8 cellular contexts compared by ENCODE assay signal in the genomic region with DNA sequence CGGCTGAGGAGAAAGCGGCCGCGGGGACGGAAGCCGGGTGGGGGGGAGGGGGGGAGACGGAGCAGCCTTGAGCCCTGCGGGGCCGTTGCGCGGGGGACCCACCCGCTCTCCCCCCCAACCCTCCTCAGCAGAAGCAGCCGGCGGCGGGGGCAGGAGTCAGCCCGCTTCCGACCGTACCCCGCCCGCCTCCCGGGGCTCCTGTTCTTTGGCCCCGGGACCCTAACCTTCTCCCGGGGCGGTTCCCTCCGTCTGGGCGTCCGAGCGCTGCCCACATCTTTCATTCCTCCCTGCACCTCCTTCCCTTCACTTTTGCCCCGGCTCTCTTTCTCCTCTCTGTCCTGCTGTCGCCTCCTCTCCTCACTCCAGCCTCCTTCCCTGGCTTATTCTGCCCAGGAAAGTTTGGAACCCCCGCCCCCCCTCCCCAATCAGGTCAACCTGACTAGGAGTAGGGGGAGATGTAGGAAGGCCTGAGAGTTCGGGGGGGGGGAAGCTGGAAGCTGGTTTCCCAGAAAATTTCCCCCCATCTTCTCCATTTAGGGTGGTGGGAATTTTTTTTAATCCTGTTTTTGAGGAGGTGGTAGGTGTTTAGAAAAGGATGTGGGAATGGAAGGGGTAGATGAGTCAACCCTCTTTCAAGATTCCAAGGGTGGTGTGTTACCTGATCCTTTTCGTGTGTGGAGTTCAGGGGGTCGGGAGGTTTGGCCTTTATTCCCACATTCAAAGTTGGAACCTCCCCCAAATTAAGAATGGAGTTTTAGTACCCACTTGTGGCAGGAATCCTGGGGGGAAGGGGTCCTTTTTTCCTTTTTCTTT. TPM values are rescaled to one million over a fixed set of nuclear protein-coding genes. Genes with fewer than 3 reads are reported as not detected.
A peak's percentile ranks its signal among the peaks of the same experiment; 100 is the strongest.
DNase-seq lines count a peak whose midpoint lies in the region; TF ChIP-seq lines count a peak whose summit lies in the region.

No MANE protein-coding gene starts in this region.

- peaks cover 70% of the 10 kb centered on the region for H3K4me1 Mint-ChIP-seq in activated naive CD4-positive, alpha-beta T cell treated with anti-CD3 and anti-CD28 coated beads, Interleukin-2, amount 50 U/mL, for 24 hours

- DNase-seq in activated naive CD4-positive, alpha-beta T cell treated with Interleukin-2 at 50 U/mL for 16 hours = no peak
- no peak for DNase-seq in Jurkat, Clone E6-1 (ENCODE audit: low read depth, low spot score)
- no peak for DNase-seq in choroid plexus epithelial cell (ENCODE audit: low read depth)
- DNase-seq in NCI-H187 treated with DMSO at 0.1 percent for 48 hours (lab: John Stamatoyannopoulos, UW) = no peak
- no peak for DNase-seq in SKM-1 treated with dmso at 0.1 percent for 144 hours (lab: John Stamatoyannopoulos, UW; ENCODE audit: unreplicated experiment)
- no peak for DNase-seq in NOMO-1 treated with DMSO at 0.1 percent for 48 hours (lab: John Stamatoyannopoulos, UW; ENCODE audit: unreplicated experiment)

- no peaks in the 10 kb centered on the region for H3K36me3 Mint-ChIP-seq in activated naive CD4-positive, alpha-beta T cell treated with anti-CD3 and anti-CD28 coated beads, Interleukin-2, amount 50 U/mL, for 24 hours

- no peaks in the 10 kb centered on the region for H3K27me3 Mint-ChIP-seq in activated naive CD4-positive, alpha-beta T cell treated with anti-CD3 and anti-CD28 coated beads, Interleukin-2, amount 50 U/mL, for 24 hours

- peak overlapping the region; percentile 56 for H3K27ac Mint-ChIP-seq in activated naive CD4-positive, alpha-beta T cell treated with anti-CD3 and anti-CD28 coated beads, Interleukin-2, amount 50 U/mL, for 24 hours

- peaks cover 24% of the 10 kb centered on the region for H3K36me3 ChIP-seq in mesodermal cell (ENCODE audit: control insufficient read depth, insufficient read depth, low read length)

- peaks cover 14% of the 10 kb centered on the region for H3K4me1 ChIP-seq in mesodermal cell (ENCODE audit: control insufficient read depth, insufficient read depth, low read length, poor library complexity, severe bottlenecking)

- H3K4me3 ChIP-seq in Jurkat, Clone E6-1 (ENCODE audit: low read length) = peak overlapping the region; percentile 74
- H3K4me3 ChIP-seq in choroid plexus epithelial cell (ENCODE audit: low read depth, low read length) (peak overlapping the region; percentile 79), mesodermal cell (ENCODE audit: extremely low read depth, insufficient read depth, low read length, poor library complexity, severe bottlenecking) (peak overlapping the region; percentile 73)

- H3K9me3 Mint-ChIP-seq in activated naive CD4-positive, alpha-beta T cell treated with anti-CD3 and anti-CD28 coated beads, Interleukin-2, amount 50 U/mL, for 24 hours = peaks cover 4% of the 10 kb centered on the region

- TF ChIP-seq CTCF in choroid plexus epithelial cell (conservative IDR thresholded peaks at IDR 0.05; ENCODE audit: low read depth, low read length) = no peak

- H3K27ac ChIP-seq in mesodermal cell (ENCODE audit: low read depth, low read length, severe bottlenecking) = peak overlapping the region; percentile 44

- peak overlapping the region; percentile 89 for H3K4me3 Mint-ChIP-seq in activated naive CD4-positive, alpha-beta T cell treated with anti-CD3 and anti-CD28 coated beads, Interleukin-2, amount 50 U/mL, for 24 hours

- 0% methylated on average over 17 to 21 of the region's 34 CpGs for WGBS in mesodermal cell (ENCODE audit: insufficient coverage in 2 of 2), 2 experiments

- H3K9me3 ChIP-seq in mesodermal cell (ENCODE audit: control insufficient read depth, low read length) = no peaks in the 10 kb centered on the region

RNA-seq across cellular contexts. Expression of gene NLK, which starts 0.4 kb away (rescaled TPM):
- 30.1 TPM for polyA plus RNA-seq in Jurkat, Clone E6-1 (2012; ENCODE audit: insufficient read depth, insufficient read length)
- 27.1 TPM for polyA plus RNA-seq in mesodermal cell (2013, experiment 1 of 2)
- polyA plus RNA-seq in mesodermal cell (2013, experiment 2 of 2) = 28.0 TPM
